In genomic region chr16:85190572-85190971, GRCh38 we compare ENCODE assay signal across 1 cellular context.
TF ChIP-seq lines count a peak whose summit lies in the region.

No MANE protein-coding gene starts in this region.

TF ChIP-seq in K562, 482 proteins besides CTCF, POLR2A, EP300 and RAD21 (continued from another document):
- no peak for TF ChIP-seq ZBTB34 (CRISPR knock-in tag; IDR thresholded peaks at IDR 0.05)
- TF ChIP-seq ZNF398 (CRISPR knock-in tag; IDR thresholded peaks at IDR 0.05) = no peak
- no peak for TF ChIP-seq ZBTB7A (IDR thresholded peaks at IDR 0.05; ENCODE audit: borderline replicate concordance, control insufficient read depth, low read depth, low read length)
